In the genomic region with DNA sequence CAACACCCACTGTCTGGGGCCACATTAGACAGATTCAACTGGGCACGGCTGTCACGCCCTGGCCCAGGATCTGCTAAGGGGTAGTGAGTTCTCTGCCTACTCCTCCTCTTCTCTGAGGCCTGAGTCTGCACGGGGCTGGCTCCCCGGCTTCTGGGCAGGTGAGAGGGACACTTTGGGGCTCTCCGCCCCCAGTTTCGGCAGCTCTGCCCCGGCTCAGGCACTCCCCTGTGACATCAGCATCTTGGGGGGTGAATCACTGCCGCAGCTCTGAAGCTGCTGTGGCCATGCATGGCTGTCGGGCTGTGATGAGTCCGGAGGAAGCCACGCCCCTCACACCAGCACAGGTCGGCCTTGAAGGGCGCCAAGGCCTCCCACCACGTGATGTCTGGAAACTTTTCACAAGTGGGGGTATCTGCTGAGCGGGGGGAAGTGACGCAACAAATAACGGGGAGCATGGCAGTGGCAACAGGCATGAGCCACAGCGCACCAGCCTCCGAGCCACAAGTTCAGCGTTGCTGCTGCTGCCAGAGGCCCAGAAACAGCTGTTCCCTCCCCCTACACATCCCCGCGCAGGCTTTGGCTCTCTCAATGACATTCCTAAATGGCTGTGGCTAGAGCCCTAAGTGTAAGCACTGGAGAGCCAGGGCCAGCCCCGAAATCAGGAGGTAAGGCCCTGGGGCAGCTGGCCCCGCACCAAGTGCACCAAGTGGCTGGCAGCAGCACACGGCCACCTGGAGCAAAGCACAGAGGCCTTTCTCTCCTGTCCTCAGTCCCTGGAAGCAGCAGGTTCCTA, we compare ENCODE assay signal across 8 cellular contexts. TPM values are rescaled to one million over a fixed set of nuclear protein-coding genes. Genes with fewer than 3 reads are reported as not detected.
DNase-seq lines count a peak whose midpoint lies in the region; ATAC-seq, FAIRE-seq and TF ChIP-seq lines count a peak whose summit lies in the region.

No MANE protein-coding gene starts in this region.

- H3K27me3 ChIP-seq in bronchial epithelial cell (ENCODE audit: control insufficient read depth, insufficient read depth, low read length) = no peaks in the 10 kb centered on the region
- no peaks in the 10 kb centered on the region for H3K27me3 ChIP-seq in layer of hippocampus (ENCODE audit: control insufficient read depth, insufficient read depth, low read length)

- no peak for TF ChIP-seq CTCF in bronchial epithelial cell (IDR thresholded peaks at IDR 0.05; ENCODE audit: insufficient read depth, low read length, severe bottlenecking)
- TF ChIP-seq CTCF in Calu3 (IDR thresholded peaks at IDR 0.05; ENCODE audit: unreplicated experiment) = no peak

- peak; percentile 82 for DNase-seq in activated CD4-positive, CD25-positive, alpha-beta regulatory T cell treated with anti-CD3 and anti-CD28 coated beads, Interleukin-2, amount 50 U/mL, for 72 hours
- peak; percentile 98 for DNase-seq in bronchial epithelial cell (ENCODE audit: low read depth)
- peak; percentile 69 to 78 for DNase-seq in stimulated activated CD4-positive, alpha-beta T cell treated with anti-CD3 and anti-CD28 coated beads, Interleukin-1b, Interleukin-23, amount 100 ng/mL, for 4 hours (ENCODE audit: low read depth in 2 of 2)
- no peak for DNase-seq in DMS153 (lab: John Stamatoyannopoulos, UW)
- DNase-seq in Calu3 = no peak

- BruUV-seq in Calu3 (replicated peaks; lab: Mats Ljungman, UMichigan) = no TSS peak

- no peak overlapping the region for H3K27ac Mint-ChIP-seq in Calu3 (ENCODE audit: unreplicated experiment)

- peaks cover 24% of the 10 kb centered on the region for H3K36me3 ChIP-seq in bronchial epithelial cell (ENCODE audit: control insufficient read depth, insufficient read depth, low read length)

- FAIRE-seq in bronchial epithelial cell (lab: Jason Lieb, UNC) = peak; percentile 86

- H3K36me3 Mint-ChIP-seq in Calu3 (ENCODE audit: insufficient read depth, unreplicated experiment) = peaks cover 26% of the 10 kb centered on the region

- H3K9me3 Mint-ChIP-seq in Calu3 (ENCODE audit: low read depth, unreplicated experiment) = no peaks in the 10 kb centered on the region

- H3K4me3 ChIP-seq in bronchial epithelial cell (ENCODE audit: low read depth, low read length) = no peak overlapping the region

- peak; percentile 54 for ATAC-seq in GM18909 (IDR thresholded peaks at IDR 0.05; ENCODE audit: poor library complexity, unreplicated experiment)
- peak; percentile 47 for ATAC-seq in HG03196 (IDR thresholded peaks at IDR 0.05; ENCODE audit: unreplicated experiment)

- H3K27ac ChIP-seq in layer of hippocampus (ENCODE audit: low read depth, low read length) = peak overlapping the region; percentile 80

- H3K27me3 Mint-ChIP-seq in Calu3 (ENCODE audit: unreplicated experiment) = no peaks in the 10 kb centered on the region

- no peak overlapping the region for H3K4me3 Mint-ChIP-seq in Calu3 (ENCODE audit: low read depth, unreplicated experiment)

- peaks cover 8% of the 10 kb centered on the region for H3K4me1 Mint-ChIP-seq in Calu3 (ENCODE audit: low read depth, unreplicated experiment)

- intact Hi-C loops in Calu3 (cut with micrococcal nuclease; ENCODE audit: unreplicated experiment) = no loop called here

- CTCF ChIA-PET in Calu3 (lab: Charles Lee) = interaction anchor here (1.1 kb wide), 1 partner anchor 26 kb away, joined by 3 read pairs; a partner anchor contains a TSS

RNA-seq across cellular contexts. Expression of a gene that starts 26.3 kb away (rescaled TPM):
- 33.7 and 34.3 TPM in 2 replicates for total RNA-seq in bronchial epithelial cell
- 22.1 and 26.6 TPM in 2 replicates for total RNA-seq in Calu3 (2022)

RNA-seq across cellular contexts. Expression of a gene that starts 54.4 kb away (rescaled TPM):
- total RNA-seq in bronchial epithelial cell (not detected in 2 replicates), Calu3 (2022) (not detected in 2 replicates)

Comparison
In these comparisons a context has a peak if more than half of its experiments do, and no peak if none do; other contexts are left out.
1. DNase-seq: peak in activated CD4-positive, CD25-positive, alpha-beta regulatory T cell treated with anti-CD3 and anti-CD28 coated beads, Interleukin-2, amount 50 U/mL, for 72 hours (single experiment), bronchial epithelial cell (single experiment) and stimulated activated CD4-positive, alpha-beta T cell treated with anti-CD3 and anti-CD28 coated beads, Interleukin-1b, Interleukin-23, amount 100 ng/mL, for 4 hours (2 of 2); none in DMS153 (single experiment) and Calu3 (single experiment).